ENCODE assay signal across 39 cellular contexts in the genomic region with DNA sequence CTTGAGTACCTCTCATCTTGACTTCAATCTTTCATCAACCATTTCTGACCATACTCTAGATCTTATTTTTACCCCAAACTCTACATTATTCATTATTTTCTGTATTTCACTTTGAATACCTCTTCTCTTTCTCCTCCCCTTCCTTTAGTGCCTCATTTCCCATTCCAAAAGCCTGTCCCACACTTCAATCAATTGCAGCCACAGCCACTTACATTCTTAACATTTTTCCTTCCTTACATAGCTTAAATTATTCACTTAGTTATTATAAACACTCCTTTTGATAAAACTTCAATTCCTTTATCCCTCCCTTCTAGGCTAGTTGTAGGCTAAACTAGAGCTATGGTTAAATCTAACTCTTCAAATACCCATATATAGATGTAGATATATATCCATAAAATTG.
DNase-seq lines count a peak whose midpoint lies in the region; ATAC-seq and TF ChIP-seq lines count a peak whose summit lies in the region.
"Had no signal": no experiment of that assay in that cellular context is flagged by ENCODE, and none has a peak within 500 bp of the region (broad histone marks: within the 10 kb centered on the region; RNA-seq: fewer than 3 reads in every experiment).

No MANE protein-coding gene starts in this region.

- H3K36me3 ChIP-seq in mesendoderm (ENCODE audit: control insufficient read depth, insufficient read depth, low read length): no peaks in the 10 kb centered on the region
- H3K36me3 ChIP-seq in mucosa of descending colon (ENCODE audit: low read depth): no peaks in the 10 kb centered on the region
- H3K36me3 ChIP-seq: esophagus muscularis mucosa, heart right ventricle, neural progenitor cell, Peyer's patch, spleen, thoracic aorta had no signal

- no peaks in the 10 kb centered on the region for H3K27me3 ChIP-seq in mesendoderm (ENCODE audit: insufficient read depth, low read length, poor library complexity)
- H3K27me3 ChIP-seq: esophagus muscularis mucosa, foreskin keratinocyte, heart right ventricle, neural progenitor cell, Peyer's patch, spleen had no signal

- H3K18ac ChIP-seq in mesendoderm (ENCODE audit: low read length): no peak overlapping the region

- H3K4me3 Mint-ChIP-seq in chondrocyte (ENCODE audit: unreplicated experiment): no peak overlapping the region
- H3K4me3 Mint-ChIP-seq: activated CD4-positive, alpha-beta memory T cell treated with anti-CD3 and anti-CD28 coated beads, Interleukin-2, amount 10 ng/mL, durations not matched to agents 7 days and 5 days; activated T-helper 17 cell treated with anti-CD3 and anti-CD28 coated beads, Interleukin-2, amount 50 U/mL, for 72 hours; CD4-positive, alpha-beta T cell; dendritic cell treated with granulocyte-macrophage colony-stimulating factor and Interleukin-4, amounts not matched to agents 40 ng/mL and 50 ng/mL, for 4 days; neural progenitor cell; stimulated activated naive CD8-positive, alpha-beta T cell treated with anti-CD3 and anti-CD28 coated beads, Interleukin-15, Interleukin-2, amounts not matched to agents 100 ng/mL and 50 ng/mL, for 24 hours; T-helper 2 cell treated with Interferon-gamma antibody and Interleukin-4, amounts not matched to agents 5 μg/mL and 100 μg/mL, for 36 hours had no signal

- H4K8ac ChIP-seq in mesendoderm (ENCODE audit: low read depth, low read length): no peak overlapping the region

- peaks cover 4% of the 10 kb centered on the region for H3K36me3 Mint-ChIP-seq in chondrocyte (ENCODE audit: low read depth)
- H3K36me3 Mint-ChIP-seq: activated naive CD4-positive, alpha-beta T cell treated with anti-CD3 and anti-CD28 coated beads, Interleukin-2, amount 50 U/mL, for 72 hours; neural progenitor cell had no signal

- DNase-seq in ACHN (peak; percentile 2), LHCN-M2 (ENCODE audit: low read depth) (peak; percentile 19), chondrocyte (ENCODE audit: low spot score) (no peak), mesendoderm (peak; percentile 66), mucosa of descending colon (no peak)
- DNase-seq: activated CD4-positive, alpha-beta memory T cell treated with anti-CD3 and anti-CD28 coated beads, Interleukin-2, amount 10 ng/mL, durations not matched to agents 7 days and 5 days; activated CD8-positive, alpha-beta memory T cell treated with anti-CD3 and anti-CD28 coated beads, Interleukin-2, amount 50 U/mL, for 48 hours; AML-193; aorta; caudate nucleus; CD4-positive, alpha-beta T cell; DND-41; foreskin keratinocyte; H7; heart right ventricle; Karpas-422; left cardiac atrium; mammary epithelial cell; NCI-H146; NCI-H345; NCI-H748 treated with DMSO at 0.1 percent for 48 hours; Peyer's patch; right cardiac atrium; SHP77; spleen; stimulated activated CD4-positive, alpha-beta T cell treated with anti-CD3 and anti-CD28 coated beads, Interleukin-2, amount 100 ng/mL, for 24 hours had no signal

- no peak overlapping the region for H2BK120ac ChIP-seq in mesendoderm (ENCODE audit: low read depth, low read length)

- ATAC-seq in GM18505 (IDR thresholded peaks at IDR 0.05; ENCODE audit: unreplicated experiment): no peak
- no peak for ATAC-seq in GM21515 (IDR thresholded peaks at IDR 0.05; ENCODE audit: unreplicated experiment)
- no peak for ATAC-seq in HG02678 (IDR thresholded peaks at IDR 0.05; ENCODE audit: unreplicated experiment)
- no peak for ATAC-seq in mucosa of descending colon
- ATAC-seq: activated naive CD4-positive, alpha-beta T cell treated with anti-CD3 and anti-CD28 coated beads, Interleukin-2, amount 50 U/mL, for 72 hours; activated T-helper 17 cell treated with anti-CD3 and anti-CD28 coated beads, Interleukin-2, amount 50 U/mL, for 72 hours; foreskin keratinocyte; heart right ventricle; HepG2; left cardiac atrium; right cardiac atrium had no signal

- intact Hi-C loops in mucosa of descending colon (cut with DNase I, micrococcal nuclease): no loop called here

- H3K79me1 ChIP-seq in mesendoderm (ENCODE audit: low read length): no peaks in the 10 kb centered on the region

- no peaks in the 10 kb centered on the region for H3K79me2 ChIP-seq in mesendoderm (ENCODE audit: control insufficient read depth, insufficient read depth, low read length)
- H3K79me2 ChIP-seq: parathyroid adenoma had no signal

- H3K9me3 Mint-ChIP-seq in chondrocyte (ENCODE audit: low read depth): peaks cover 13% of the 10 kb centered on the region
- H3K9me3 Mint-ChIP-seq: activated CD4-positive, alpha-beta memory T cell treated with anti-CD3 and anti-CD28 coated beads, Interleukin-2, amount 10 ng/mL, durations not matched to agents 7 days and 5 days; dendritic cell treated with granulocyte-macrophage colony-stimulating factor and Interleukin-4, amounts not matched to agents 40 ng/mL and 50 ng/mL, for 4 days had no signal

- in situ Hi-C loops in ACHN (cut with HindIII; ENCODE audit: low pct_ligation_motif_present, low pct_unique_long_range_greater_than_20kb, low sequenced_read_pairs): no loop called here

- no peak overlapping the region for H2BK5ac ChIP-seq in mesendoderm (ENCODE audit: low read length)

- no peak overlapping the region for H2AK5ac ChIP-seq in mesendoderm (ENCODE audit: low read length)

- no peak overlapping the region for H2BK15ac ChIP-seq in mesendoderm (replicated peaks; ENCODE audit: low read depth)

- H3K9ac ChIP-seq in mesendoderm (ENCODE audit: low read length): no peak overlapping the region
- H3K9ac ChIP-seq: neural progenitor cell, parathyroid adenoma had no signal

- TF ChIP-seq CTCF in chondrocyte (IDR thresholded peaks at IDR 0.05) (no peak), mucosa of descending colon (IDR thresholded peaks at IDR 0.05) (no peak)

- no peak overlapping the region for H3K23ac ChIP-seq in mesendoderm (ENCODE audit: low read length)

- H3K56ac ChIP-seq in mesendoderm (ENCODE audit: low read length): no peak overlapping the region

- peak overlapping the region; percentile 0 for H3K27ac Mint-ChIP-seq in chondrocyte (ENCODE audit: unreplicated experiment)
- H3K27ac Mint-ChIP-seq: activated CD4-positive, alpha-beta memory T cell treated with anti-CD3 and anti-CD28 coated beads, Interleukin-2, amount 10 ng/mL, durations not matched to agents 7 days and 5 days; activated naive CD4-positive, alpha-beta T cell treated with anti-CD3 and anti-CD28 coated beads, Interleukin-2, amount 50 U/mL, for 72 hours; activated T-helper 17 cell treated with anti-CD3 and anti-CD28 coated beads, Interleukin-2, amount 50 U/mL, for 72 hours; CD4-positive, alpha-beta T cell; dendritic cell treated with granulocyte-macrophage colony-stimulating factor and Interleukin-4, amounts not matched to agents 40 ng/mL and 50 ng/mL, for 4 days; neural progenitor cell; stimulated activated naive CD8-positive, alpha-beta T cell treated with anti-CD3 and anti-CD28 coated beads, Interleukin-15, Interleukin-2, amounts not matched to agents 100 ng/mL and 50 ng/mL, for 24 hours; T-helper 2 cell treated with Interferon-gamma antibody and Interleukin-4, amounts not matched to agents 5 μg/mL and 100 μg/mL, for 36 hours had no signal

- H3K4ac ChIP-seq in mesendoderm (ENCODE audit: low read depth, low read length): no peak overlapping the region

- no peak overlapping the region for H4K5ac ChIP-seq in mesendoderm (ENCODE audit: low read length)

- H3K4me3 ChIP-seq in mesendoderm (ENCODE audit: low read length): no peak overlapping the region
- no peak overlapping the region for H3K4me3 ChIP-seq in mucosa of descending colon
- H3K4me3 ChIP-seq: esophagus muscularis mucosa, heart right ventricle, neural progenitor cell, Peyer's patch, spleen, thoracic aorta had no signal

- H3K4me2 ChIP-seq in mesendoderm (ENCODE audit: low read length): no peak overlapping the region
- H3K4me2 ChIP-seq: neural progenitor cell had no signal

- TF ChIP-seq POLR2A in GM18505 (IDR thresholded peaks at IDR 0.05; ENCODE audit: borderline replicate concordance, extremely low read depth, insufficient read depth, insufficient read length): no peak

- H3K9me3 ChIP-seq in mucosa of descending colon: no peaks in the 10 kb centered on the region
- H3K9me3 ChIP-seq: Peyer's patch, thoracic aorta had no signal

- no peak overlapping the region for H3K27ac ChIP-seq in mesendoderm (ENCODE audit: low read depth, low read length)
- H3K27ac ChIP-seq: esophagus muscularis mucosa, foreskin keratinocyte, heart right ventricle, neural progenitor cell, parathyroid adenoma, Peyer's patch, spleen, thoracic aorta had no signal

- no peaks in the 10 kb centered on the region for H3K4me1 ChIP-seq in mesendoderm (ENCODE audit: control insufficient read depth, low read depth, low read length)
- no peaks in the 10 kb centered on the region for H3K4me1 ChIP-seq in mucosa of descending colon (ENCODE audit: low read depth)
- H3K4me1 ChIP-seq: esophagus muscularis mucosa, foreskin keratinocyte, neural progenitor cell, parathyroid adenoma, Peyer's patch, spleen had no signal

- H3K4me1 Mint-ChIP-seq in chondrocyte (ENCODE audit: low read depth): peaks cover 24% of the 10 kb centered on the region
- H3K4me1 Mint-ChIP-seq: activated CD4-positive, alpha-beta memory T cell treated with anti-CD3 and anti-CD28 coated beads, Interleukin-2, amount 10 ng/mL, durations not matched to agents 7 days and 5 days; activated T-helper 17 cell treated with anti-CD3 and anti-CD28 coated beads, Interleukin-2, amount 50 U/mL, for 72 hours; neural progenitor cell had no signal

- peaks cover 4% of the 10 kb centered on the region for H3K27me3 Mint-ChIP-seq in chondrocyte (ENCODE audit: low read depth)
- H3K27me3 Mint-ChIP-seq: activated CD4-positive, alpha-beta memory T cell treated with anti-CD3 and anti-CD28 coated beads, Interleukin-2, amount 10 ng/mL, durations not matched to agents 7 days and 5 days; activated T-helper 17 cell treated with anti-CD3 and anti-CD28 coated beads, Interleukin-2, amount 50 U/mL, for 72 hours; CD4-positive, alpha-beta T cell; dendritic cell treated with granulocyte-macrophage colony-stimulating factor and Interleukin-4, amounts not matched to agents 40 ng/mL and 50 ng/mL, for 4 days; stimulated activated naive CD8-positive, alpha-beta T cell treated with anti-CD3 and anti-CD28 coated beads, Interleukin-15, Interleukin-2, amounts not matched to agents 100 ng/mL and 50 ng/mL, for 24 hours had no signal

Comparison
In these comparisons a context has a peak if more than half of its experiments do, and no peak if none do; other contexts are left out.
1. DNase-seq: peak in ACHN (single experiment), LHCN-M2 (single experiment) and mesendoderm (single experiment); none in chondrocyte (single experiment) and mucosa of descending colon (0 of 3).